ENCODE assay signal across 1 cellular context in the genomic region with DNA sequence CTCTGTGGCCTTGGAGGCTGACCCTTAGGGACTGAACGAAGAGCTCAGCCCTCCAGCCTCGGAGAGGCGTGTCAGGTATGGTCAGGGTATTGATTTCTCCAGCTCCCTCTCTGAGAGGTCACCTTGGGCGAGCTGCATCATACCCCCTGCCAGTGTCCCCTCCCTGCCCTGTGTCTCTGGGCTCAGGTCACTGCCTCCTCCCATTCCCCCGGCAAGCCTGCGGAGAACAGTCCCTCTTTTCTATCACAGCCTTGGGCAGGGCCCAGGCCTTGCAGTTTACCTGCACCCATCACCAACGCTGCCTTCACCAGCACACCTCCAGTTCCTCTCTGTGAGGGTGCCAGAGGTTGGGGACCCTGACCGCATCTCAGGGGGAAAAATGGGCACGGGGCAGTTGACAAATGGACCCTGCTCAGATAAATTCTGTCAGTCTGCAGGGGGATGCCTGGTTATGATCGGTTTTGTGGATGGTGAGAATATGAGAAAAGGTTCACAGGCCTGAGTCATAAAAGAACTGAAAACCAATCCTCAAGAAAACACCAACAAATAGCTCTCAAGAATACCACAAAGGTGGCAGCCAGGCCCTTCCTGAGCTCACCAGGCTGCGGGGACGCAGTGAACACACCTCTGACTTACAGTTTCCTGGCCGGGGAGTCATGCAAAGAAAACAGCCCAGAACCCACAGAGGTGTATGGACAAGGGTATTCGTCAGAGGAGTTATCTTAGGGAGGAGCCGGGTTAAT.
TF ChIP-seq lines count a peak whose summit lies in the region.

No MANE protein-coding gene starts in this region.

TF ChIP-seq in SK-N-SH, 30 proteins besides CTCF, POLR2A, EP300 and RAD21 (continued from another document):
- TF ChIP-seq, protein P1, sequence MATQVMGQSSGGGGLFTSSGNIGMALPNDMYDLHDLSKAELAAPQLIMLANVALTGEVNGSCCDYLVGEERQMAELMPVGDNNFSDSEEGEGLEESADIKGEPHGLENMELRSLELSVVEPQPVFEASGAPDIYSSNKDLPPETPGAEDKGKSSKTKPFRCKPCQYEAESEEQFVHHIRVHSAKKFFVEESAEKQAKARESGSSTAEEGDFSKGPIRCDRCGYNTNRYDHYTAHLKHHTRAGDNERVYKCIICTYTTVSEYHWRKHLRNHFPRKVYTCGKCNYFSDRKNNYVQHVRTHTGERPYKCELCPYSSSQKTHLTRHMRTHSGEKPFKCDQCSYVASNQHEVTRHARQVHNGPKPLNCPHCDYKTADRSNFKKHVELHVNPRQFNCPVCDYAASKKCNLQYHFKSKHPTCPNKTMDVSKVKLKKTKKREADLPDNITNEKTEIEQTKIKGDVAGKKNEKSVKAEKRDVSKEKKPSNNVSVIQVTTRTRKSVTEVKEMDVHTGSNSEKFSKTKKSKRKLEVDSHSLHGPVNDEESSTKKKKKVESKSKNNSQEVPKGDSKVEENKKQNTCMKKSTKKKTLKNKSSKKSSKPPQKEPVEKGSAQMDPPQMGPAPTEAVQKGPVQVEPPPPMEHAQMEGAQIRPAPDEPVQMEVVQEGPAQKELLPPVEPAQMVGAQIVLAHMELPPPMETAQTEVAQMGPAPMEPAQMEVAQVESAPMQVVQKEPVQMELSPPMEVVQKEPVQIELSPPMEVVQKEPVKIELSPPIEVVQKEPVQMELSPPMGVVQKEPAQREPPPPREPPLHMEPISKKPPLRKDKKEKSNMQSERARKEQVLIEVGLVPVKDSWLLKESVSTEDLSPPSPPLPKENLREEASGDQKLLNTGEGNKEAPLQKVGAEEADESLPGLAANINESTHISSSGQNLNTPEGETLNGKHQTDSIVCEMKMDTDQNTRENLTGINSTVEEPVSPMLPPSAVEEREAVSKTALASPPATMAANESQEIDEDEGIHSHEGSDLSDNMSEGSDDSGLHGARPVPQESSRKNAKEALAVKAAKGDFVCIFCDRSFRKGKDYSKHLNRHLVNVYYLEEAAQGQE (IDR thresholded peaks at IDR 0.05; ENCODE audit: low read depth, low read length) = no peak
- TF ChIP-seq TEAD4 (IDR thresholded peaks at IDR 0.05; ENCODE audit: borderline replicate concordance, insufficient read depth) (no peak), FOSL2 (IDR thresholded peaks at IDR 0.05; ENCODE audit: borderline replicate concordance, low read depth) (no peak), MEF2A (IDR thresholded peaks at IDR 0.05; ENCODE audit: borderline replicate concordance, low read depth) (no peak), GATA2 (CRISPR knock-in tag; IDR thresholded peaks at IDR 0.05) (no peak), FOXJ3 (CRISPR knock-in tag; IDR thresholded peaks at IDR 0.05) (no peak), RFX5 (IDR thresholded peaks at IDR 0.05; ENCODE audit: low read length) (no peak)
- TF ChIP-seq, protein P2, sequence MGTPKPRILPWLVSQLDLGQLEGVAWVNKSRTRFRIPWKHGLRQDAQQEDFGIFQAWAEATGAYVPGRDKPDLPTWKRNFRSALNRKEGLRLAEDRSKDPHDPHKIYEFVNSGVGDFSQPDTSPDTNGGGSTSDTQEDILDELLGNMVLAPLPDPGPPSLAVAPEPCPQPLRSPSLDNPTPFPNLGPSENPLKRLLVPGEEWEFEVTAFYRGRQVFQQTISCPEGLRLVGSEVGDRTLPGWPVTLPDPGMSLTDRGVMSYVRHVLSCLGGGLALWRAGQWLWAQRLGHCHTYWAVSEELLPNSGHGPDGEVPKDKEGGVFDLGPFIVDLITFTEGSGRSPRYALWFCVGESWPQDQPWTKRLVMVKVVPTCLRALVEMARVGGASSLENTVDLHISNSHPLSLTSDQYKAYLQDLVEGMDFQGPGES (IDR thresholded peaks at IDR 0.05; ENCODE audit: low read depth, low read length) = no peak
